Comparison of ENCODE assay signal across 8 cellular contexts in the genomic region with DNA sequence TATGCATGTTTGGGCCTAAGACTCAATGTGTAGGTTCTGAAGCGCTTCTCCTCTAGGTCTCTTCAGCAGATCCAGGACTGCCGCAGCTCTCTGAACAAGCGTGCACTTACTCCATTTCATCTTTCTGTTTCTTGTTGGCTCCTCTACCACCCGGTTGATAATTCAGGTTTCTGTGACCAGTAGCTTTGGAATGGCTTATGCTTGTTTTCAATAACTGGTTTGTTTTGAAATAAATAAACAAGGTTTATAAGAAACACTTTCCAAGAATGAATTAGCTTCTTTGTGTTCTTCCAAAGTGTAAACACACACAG. TPM values are rescaled to one million over a fixed set of nuclear protein-coding genes. Genes with fewer than 3 reads are reported as not detected.
A peak's percentile ranks its signal among the peaks of the same experiment; 100 is the strongest.
DNase-seq lines count a peak whose midpoint lies in the region; ATAC-seq and TF ChIP-seq lines count a peak whose summit lies in the region.

No MANE protein-coding gene starts in this region.

- H3F3A ChIP-seq in SU-DHL-6 (ENCODE audit: insufficient read depth) = peaks cover 7% of the 10 kb centered on the region

- H3K79me2 ChIP-seq in H9 (ENCODE audit: insufficient read depth, low read length) (no peaks in the 10 kb centered on the region), SU-DHL-6 (ENCODE audit: insufficient read depth, low read length) (no peaks in the 10 kb centered on the region)

- H3K56ac ChIP-seq in H9 (ENCODE audit: insufficient read length, low read depth, low read length) = no peak overlapping the region

- H3K9me2 ChIP-seq in SU-DHL-6 (replicated peaks; ENCODE audit: insufficient read depth, low read length) = no peaks in the 10 kb centered on the region

- H4K5ac ChIP-seq in H9 (ENCODE audit: insufficient read length, low read depth, low read length) = no peak overlapping the region

- no peak overlapping the region for H4K91ac ChIP-seq in H9 (ENCODE audit: insufficient read length, low read depth, low read length)

- H3K4me2 ChIP-seq in H9 (ENCODE audit: insufficient read depth, insufficient read length, low read length) (peak overlapping the region; percentile 68), SU-DHL-6 (ENCODE audit: low read depth, low read length, poor library complexity, severe bottlenecking) (peak overlapping the region; percentile 67)

- TF ChIP-seq CTCF in H9 (conservative IDR thresholded peaks at IDR 0.05) = no peak
- TF ChIP-seq CTCF in SU-DHL-6 (IDR thresholded peaks at IDR 0.05; ENCODE audit: insufficient read depth, low read length, poor library complexity, severe bottlenecking) = no peak
- TF ChIP-seq CTCF in foreskin fibroblast (IDR thresholded peaks at IDR 0.05; ENCODE audit: low read depth, low read length) = no peak

- H3K23ac ChIP-seq in H9 (ENCODE audit: insufficient read length, low read depth, low read length) = no peak overlapping the region

- peak overlapping the region in 1 of 3 experiments; percentile 50; a peak in 2 of 7 replicates for H3K27ac Mint-ChIP-seq in H9

- H3K27me3 ChIP-seq in H9 (ENCODE audit: insufficient read depth, low read length) (no peaks in the 10 kb centered on the region), SU-DHL-6 (ENCODE audit: low read length) (no peaks in the 10 kb centered on the region)

- H2BK15ac ChIP-seq in H9 (ENCODE audit: low read depth, low read length) = no peak overlapping the region

- H3K27ac ChIP-seq in H9 (ENCODE audit: insufficient read length, low read depth, low read length) (no peak overlapping the region), SU-DHL-6 (ENCODE audit: low read depth, low read length) (no peak overlapping the region)

- no peak overlapping the region for H2BK12ac ChIP-seq in H9 (ENCODE audit: insufficient read length, low read depth, low read length)

- H2AFZ ChIP-seq in H9 (ENCODE audit: low read length) = no peak overlapping the region
- peak overlapping the region; percentile 72 for H2AFZ ChIP-seq in SU-DHL-6 (ENCODE audit: low read depth, low read length, severe bottlenecking)

- WGBS in H9 (ENCODE audit: extremely low coverage, insufficient read length, low lambda C conversion rate) = no CpG with 5 or more reads among the region's 4 CpGs

- ATAC-seq in GM19452 (IDR thresholded peaks at IDR 0.05; ENCODE audit: unreplicated experiment) (no peak), HG02623 (IDR thresholded peaks at IDR 0.05; ENCODE audit: unreplicated experiment) (no peak)

- H3K79me1 ChIP-seq in H9 (ENCODE audit: insufficient read depth, low read depth, low read length, poor library complexity, severe bottlenecking) = no peaks in the 10 kb centered on the region

- H3K9me3 ChIP-seq in H9 (ENCODE audit: control insufficient read depth, low read depth, low read length) = no peaks in the 10 kb centered on the region
- H3K9me3 ChIP-seq in SU-DHL-6 (ENCODE audit: insufficient read depth, low read length) = no peaks in the 10 kb centered on the region

- no peaks in the 10 kb centered on the region for H3K36me3 ChIP-seq in SU-DHL-6 (ENCODE audit: low read length)

- peak overlapping the region; percentile 42 for H3K9ac ChIP-seq in H9 (ENCODE audit: extremely low read depth, insufficient read length, low read length)
- H3K9ac ChIP-seq in SU-DHL-6 (ENCODE audit: low read length) = peak overlapping the region; percentile 81

- no peaks in the 10 kb centered on the region; a peak in 1 of 7 replicates for H3K36me3 Mint-ChIP-seq in H9 (ENCODE audit: insufficient read depth in 1 of 3, low read depth in 3 of 3)

- H2AK5ac ChIP-seq in H9 (ENCODE audit: insufficient read length, low read length) = no peak overlapping the region

- peaks cover 9 to 15% of the 10 kb centered on the region in 2 experiments for H3K4me1 Mint-ChIP-seq in H9

- H3K4me3 ChIP-seq in SU-DHL-6 (ENCODE audit: insufficient read depth, low read length, poor library complexity, severe bottlenecking) = peak overlapping the region; percentile 95
- peak overlapping the region; percentile 78 to 80 for H3K4me3 ChIP-seq in foreskin fibroblast (ENCODE audit: low read depth in 1 of 2, low read length in 2 of 2)
- H3K4me3 ChIP-seq in skeletal muscle cell (ENCODE audit: low read depth, low read length) = peak overlapping the region; percentile 77

- H3K23me2 ChIP-seq in H9 (ENCODE audit: insufficient read length, low read depth, low read length, poor library complexity, severe bottlenecking) = peaks cover 16% of the 10 kb centered on the region

- H3K14ac ChIP-seq in H9 (ENCODE audit: insufficient read depth, low read length) = no peak overlapping the region

- H3K4me1 ChIP-seq in H9 (ENCODE audit: insufficient read depth, low read length) = no peaks in the 10 kb centered on the region; the same call in 1 of the 2 replicates

- H2BK5ac ChIP-seq in H9 (ENCODE audit: insufficient read length, low read length) = no peak overlapping the region

- no peaks in the 10 kb centered on the region; a peak in 1 of 5 replicates for H3K9me3 Mint-ChIP-seq in H9

- no peak overlapping the region for H3T11ph ChIP-seq in H9 (ENCODE audit: low read length)

- no peak overlapping the region for H4K8ac ChIP-seq in H9 (replicated peaks; ENCODE audit: insufficient read length, low read depth, low read length)

- H3K4ac ChIP-seq in H9 (ENCODE audit: low read depth, low read length) = no peak overlapping the region

- DNase-seq in H9 = no peak
- no peak for DNase-seq in foreskin fibroblast
- no peak for DNase-seq in skeletal muscle cell (ENCODE audit: low read depth)
- no peak for DNase-seq in MV-4-11 (lab: John Stamatoyannopoulos, UW)
- no peak for DNase-seq in NCI-H524 (lab: John Stamatoyannopoulos, UW)

- H3K18ac ChIP-seq in H9 (ENCODE audit: insufficient read length, low read depth, low read length) = no peak overlapping the region

- no peak overlapping the region for H2BK120ac ChIP-seq in H9 (ENCODE audit: low read depth, low read length, poor library complexity, severe bottlenecking)

- H4K20me1 ChIP-seq in H9 (ENCODE audit: control insufficient read depth, insufficient read depth, insufficient read length) (no peaks in the 10 kb centered on the region), SU-DHL-6 (ENCODE audit: low read depth, low read length) (no peaks in the 10 kb centered on the region)

- H2BK20ac ChIP-seq in H9 (ENCODE audit: low read depth, low read length, poor library complexity, severe bottlenecking) = no peak overlapping the region

- peak overlapping the region; percentile 76 to 88 for H3K4me3 Mint-ChIP-seq in H9

- H3K27me3 Mint-ChIP-seq in H9 (ENCODE audit: low read depth) = peaks cover 36% of the 10 kb centered on the region

RNA-seq across cellular contexts. Expression of gene MDFIC, which starts 1.5 kb away (rescaled TPM):
- total RNA-seq in H9 (2021) = 2.0 and 2.1 TPM in 2 replicates
